In genomic region chr3:56347219-56347871, GRCh38 we compare ENCODE assay signal across 8 cellular contexts.
A peak's percentile ranks its signal among the peaks of the same experiment; 100 is the strongest.
DNase-seq lines count a peak whose midpoint lies in the region; ATAC-seq lines count a peak whose summit lies in the region.
"Had no signal": no experiment of that assay in that cellular context is flagged by ENCODE, and none has a peak within 500 bp of the region (broad histone marks: within the 10 kb centered on the region; RNA-seq: fewer than 3 reads in every experiment).

No MANE protein-coding gene starts in this region.

- H3K4me1 Mint-ChIP-seq in activated CD4-positive, alpha-beta memory T cell treated with anti-CD3 and anti-CD28 coated beads, Interleukin-2, amount 10 ng/mL, durations not matched to agents 7 days and 5 days, result no peaks in the 10 kb centered on the region

- peak; percentile 26 for DNase-seq in GDM1 (lab: John Stamatoyannopoulos, UW)
- peak; percentile 1 for DNase-seq in HuH-7 (ENCODE audit: low spot score)
- peak; percentile 37 for DNase-seq in activated CD4-positive, alpha-beta memory T cell treated with anti-CD3 and anti-CD28 coated beads, Interleukin-2, amount 10 ng/mL, durations not matched to agents 7 days and 5 days
- peak; percentile 75 for DNase-seq in left lobe of liver (ENCODE audit: low spot score)
- no peak for DNase-seq in NCI-H187 (lab: John Stamatoyannopoulos, UW)

- POLR2A ChIA-PET in activated CD4-positive, alpha-beta memory T cell treated with anti-CD3 and anti-CD28 coated beads, Interleukin-2, amount 10 ng/mL, durations not matched to agents 7 days and 5 days (lab: Charles Lee), result no interaction called here

- H3K36me3 Mint-ChIP-seq in activated CD4-positive, alpha-beta memory T cell treated with anti-CD3 and anti-CD28 coated beads, Interleukin-2, amount 10 ng/mL, durations not matched to agents 7 days and 5 days (ENCODE audit: low read depth), result no peaks in the 10 kb centered on the region

- no peak overlapping the region for H3K27ac Mint-ChIP-seq in activated CD4-positive, alpha-beta memory T cell treated with anti-CD3 and anti-CD28 coated beads, Interleukin-2, amount 10 ng/mL, durations not matched to agents 7 days and 5 days

- ATAC-seq in left lobe of liver, result peak; percentile 99
- no peak for ATAC-seq in HG03439 (IDR thresholded peaks at IDR 0.05; ENCODE audit: unreplicated experiment)
- no peak for ATAC-seq in HG03342 (IDR thresholded peaks at IDR 0.05; ENCODE audit: unreplicated experiment)
- ATAC-seq: left colon had no signal

- H3K27me3 Mint-ChIP-seq in activated CD4-positive, alpha-beta memory T cell treated with anti-CD3 and anti-CD28 coated beads, Interleukin-2, amount 10 ng/mL, durations not matched to agents 7 days and 5 days, result peaks cover 6% of the 10 kb centered on the region

- H3K9me3 Mint-ChIP-seq in activated CD4-positive, alpha-beta memory T cell treated with anti-CD3 and anti-CD28 coated beads, Interleukin-2, amount 10 ng/mL, durations not matched to agents 7 days and 5 days, result no peaks in the 10 kb centered on the region

- H3K4me3 Mint-ChIP-seq in activated CD4-positive, alpha-beta memory T cell treated with anti-CD3 and anti-CD28 coated beads, Interleukin-2, amount 10 ng/mL, durations not matched to agents 7 days and 5 days, result no peak overlapping the region

- CTCF ChIA-PET in activated CD4-positive, alpha-beta memory T cell treated with anti-CD3 and anti-CD28 coated beads, Interleukin-2, amount 10 ng/mL, durations not matched to agents 7 days and 5 days (lab: Charles Lee), result interaction anchor here (0.5 to 1.3 kb wide), 5 partner anchors 9 to 1806 kb away, joined by 3 to 4 read pairs (median 3); no protein-coding TSS in a partner anchor

Comparison
In these comparisons a context has a peak if more than half of its experiments do, and no peak if none do; other contexts are left out.
1. DNase-seq: peak in GDM1 (single experiment), HuH-7 (single experiment), activated CD4-positive, alpha-beta memory T cell treated with anti-CD3 and anti-CD28 coated beads, Interleukin-2, amount 10 ng/mL, durations not matched to agents 7 days and 5 days (single experiment) and left lobe of liver (single experiment); none in NCI-H187 (0 of 2).